ENCODE assay signal across 22 cellular contexts in genomic region chr2:234808907-234809306, GRCh38.
DNase-seq lines count a peak whose midpoint lies in the region; ATAC-seq lines count a peak whose summit lies in the region.
"Had no signal": no experiment of that assay in that cellular context is flagged by ENCODE, and none has a peak within 500 bp of the region (broad histone marks: within the 10 kb centered on the region; RNA-seq: fewer than 3 reads in every experiment).

No MANE protein-coding gene starts in this region.

- H2AFZ ChIP-seq in neuronal stem cell (ENCODE audit: low read length) = no peak overlapping the region
- H2AFZ ChIP-seq: GM23338 had no signal

- no peak overlapping the region for H4K8ac ChIP-seq in neuronal stem cell (ENCODE audit: low read depth, low read length)

- no peak overlapping the region for H2AK5ac ChIP-seq in neuronal stem cell (ENCODE audit: low read depth, low read length)

- no peak overlapping the region for H2BK120ac ChIP-seq in neuronal stem cell (ENCODE audit: low read depth, low read length)

- H3K9ac ChIP-seq in adipocyte (ENCODE audit: low read length) (no peak overlapping the region), neuronal stem cell (ENCODE audit: low read depth, low read length, poor library complexity) (no peak overlapping the region)
- H3K9ac ChIP-seq: BLaER1 treated with 17β-estradiol and CSF1 and Interleukin-3, amounts not matched to agents 10 nM and 100 nM had no signal

- no peaks in the 10 kb centered on the region for H3K36me3 ChIP-seq in adipocyte (ENCODE audit: control insufficient read depth, insufficient read depth, low read length, severe bottlenecking)
- no peaks in the 10 kb centered on the region for H3K36me3 ChIP-seq in neuronal stem cell (replicated peaks in 1 of 2; ENCODE audit: control insufficient read depth in 2 of 2, insufficient read depth in 2 of 2, low read length in 2 of 2)
- H3K36me3 ChIP-seq: BLaER1 treated with 17β-estradiol and CSF1 and Interleukin-3, amounts not matched to agents 10 nM and 100 nM had no signal

- in situ Hi-C loops in ACHN (cut with HindIII; ENCODE audit: low pct_ligation_motif_present, low pct_unique_long_range_greater_than_20kb, low sequenced_read_pairs) = no loop called here

- no peak overlapping the region for H3K14ac ChIP-seq in neuronal stem cell (ENCODE audit: low read length)

- H4K91ac ChIP-seq in neuronal stem cell (ENCODE audit: low read depth, low read length, poor library complexity) = no peak overlapping the region

- intact Hi-C loops in Right ventricle myocardium superior (cut with DNase I) = no loop called here

- peaks cover 8% of the 10 kb centered on the region for H3K9me3 ChIP-seq in adipocyte (ENCODE audit: control insufficient read depth, low read length)
- peaks cover 4 to 11% of the 10 kb centered on the region in 2 donors for H3K9me3 ChIP-seq in neuronal stem cell (replicated peaks in 1 of 2; ENCODE audit: control insufficient read depth in 2 of 2, insufficient read depth in 1 of 2, low read depth in 1 of 2, low read length in 2 of 2)

- no CpG with 5 or more reads among the region's 2 CpGs for WGBS in neuronal stem cell (ENCODE audit: extremely low coverage in 2 of 2, insufficient read length in 2 of 2, insufficient replicate concordance in 1 of 2), 2 donors

- no peaks in the 10 kb centered on the region for H3K79me1 ChIP-seq in neuronal stem cell (ENCODE audit: low read depth, low read length)

- no peak for ATAC-seq in Right ventricle myocardium superior (ENCODE audit: poor library complexity)
- ATAC-seq: GM23338, K562, PC-3, Right ventricle myocardium inferior had no signal

- H3K4me1 ChIP-seq in adipocyte (ENCODE audit: control insufficient read depth, insufficient read depth, low read length) = peaks cover 7% of the 10 kb centered on the region
- no peaks in the 10 kb centered on the region for H3K4me1 ChIP-seq in neuronal stem cell (ENCODE audit: control insufficient read depth in 2 of 2, insufficient read depth in 1 of 2, low read depth in 1 of 2, low read length in 2 of 2)

- peak; percentile 72 for DNase-seq in ACHN
- peak; percentile 38 for DNase-seq in adipocyte (ENCODE audit: low read depth)
- peak; percentile 81 for DNase-seq in glomerular visceral epithelial cell (ENCODE audit: extremely low spot score)
- DNase-seq in renal cortical epithelial cell (ENCODE audit: low read depth) = peak; percentile 88
- DNase-seq in neuronal stem cell (ENCODE audit: low spot score) = no peak
- no peak for DNase-seq in Right ventricle myocardium superior
- no peak for DNase-seq in SHP77 (lab: John Stamatoyannopoulos, UW)
- DNase-seq: CD4-positive, alpha-beta T cell; H9; MV-4-11; NCI-H1105 treated with DMSO at 0.1 percent for 48 hours; NCI-H146; NCI-H1930; NCI-H2107; NCI-H446; NCI-H524 treated with DMSO at 0.1 percent for 48 hours; NCI-H774; PC-3 had no signal

- H3K18ac ChIP-seq in neuronal stem cell (ENCODE audit: low read length) = no peak overlapping the region

- no peak overlapping the region for H2BK5ac ChIP-seq in neuronal stem cell (ENCODE audit: low read length)

- no peak overlapping the region for H3K23ac ChIP-seq in neuronal stem cell (ENCODE audit: low read depth, low read length, poor library complexity)

- H2BK12ac ChIP-seq in neuronal stem cell (ENCODE audit: low read length) = no peak overlapping the region

- no peak overlapping the region for H3K27ac ChIP-seq in neuronal stem cell (replicated peaks; ENCODE audit: low read length)
- H3K27ac ChIP-seq: BLaER1 treated with 17β-estradiol and CSF1 and Interleukin-3, amounts not matched to agents 10 nM and 100 nM had no signal

- no peak overlapping the region for H3K4me2 ChIP-seq in neuronal stem cell (ENCODE audit: insufficient read depth, low read length, poor library complexity, severe bottlenecking)
- H3K4me2 ChIP-seq: BLaER1 treated with 17β-estradiol and CSF1 and Interleukin-3, amounts not matched to agents 10 nM and 100 nM; GM23338 had no signal

- H3K4me3 ChIP-seq in adipocyte (ENCODE audit: low read length) (no peak overlapping the region), neuronal stem cell (ENCODE audit: low read length in 2 of 2) (no peak overlapping the region)
- H3K4me3 ChIP-seq: BLaER1 treated with 17β-estradiol and CSF1 and Interleukin-3, amounts not matched to agents 10 nM and 100 nM; GM23338; K562 had no signal

- no peak overlapping the region for H3K4ac ChIP-seq in neuronal stem cell (ENCODE audit: low read length)

- no peak overlapping the region for H2BK15ac ChIP-seq in neuronal stem cell (ENCODE audit: low read length)

- peaks cover 25% of the 10 kb centered on the region for H3K27me3 ChIP-seq in adipocyte (replicated peaks; ENCODE audit: control insufficient read depth, insufficient read depth, low read length)
- no peaks in the 10 kb centered on the region for H3K27me3 ChIP-seq in neuronal stem cell (ENCODE audit: control insufficient read depth in 3 of 3, insufficient read depth in 3 of 3, low read depth in 1 of 3, low read length in 3 of 3)
- H3K27me3 ChIP-seq: BLaER1 treated with 17β-estradiol and CSF1 and Interleukin-3, amounts not matched to agents 10 nM and 100 nM had no signal

Comparison
In these comparisons a context has a peak if more than half of its experiments do, and no peak if none do; other contexts are left out.
1. DNase-seq: peak in ACHN (single experiment), adipocyte (single experiment), glomerular visceral epithelial cell (single experiment) and renal cortical epithelial cell (single experiment); none in neuronal stem cell (single experiment), Right ventricle myocardium superior (single experiment) and SHP77 (0 of 2).